16 cellular contexts compared by ENCODE assay signal in genomic region chr18:73691624-73692023, GRCh38.
"Had no signal": no experiment of that assay in that cellular context is flagged by ENCODE, and none has a peak within 500 bp of the region (broad histone marks: within the 10 kb centered on the region; RNA-seq: fewer than 3 reads in every experiment).

No MANE protein-coding gene starts in this region.

- H3K27ac Mint-ChIP-seq: activated naive CD8-positive, alpha-beta T cell treated with anti-CD3 and anti-CD28 coated beads, Interleukin-2, amount 10 ng/mL, durations not matched to agents 7 days and 5 days; activated T-helper 1 cell treated with anti-CD3 and anti-CD28 coated beads, Interleukin-12 subunit alpha, Interleukin-12 subunit beta, Interleukin-2, Interleukin-4 antibody, amounts not matched to agents 30 ng/mL and 10 ng/mL and 1 ng/mL, durations not matched to agents 14 hours and 24 hours and 36 hours; naive thymus-derived CD4-positive, alpha-beta T cell; stimulated activated memory B cell treated with anti-CD40 and anti-IgM and Interleukin-4, amounts not matched to agents 10 μg/mL and 1 μg/mL and 100 μg/mL, for 72 hours; T-cell had no signal

- H3K9me3 ChIP-seq: breast epithelium, mucosa of descending colon, tibial artery, uterus had no signal

- H3K4me1 Mint-ChIP-seq: activated naive CD8-positive, alpha-beta T cell treated with anti-CD3 and anti-CD28 coated beads, Interleukin-2, amount 10 ng/mL, durations not matched to agents 7 days and 5 days; naive thymus-derived CD4-positive, alpha-beta T cell; stimulated activated memory B cell treated with anti-CD40 and anti-IgM and Interleukin-4, amounts not matched to agents 10 μg/mL and 1 μg/mL and 100 μg/mL, for 72 hours; T-cell had no signal

- H3K27me3 Mint-ChIP-seq: activated naive CD8-positive, alpha-beta T cell treated with anti-CD3 and anti-CD28 coated beads, Interleukin-2, amount 10 ng/mL, durations not matched to agents 7 days and 5 days; naive thymus-derived CD4-positive, alpha-beta T cell; stimulated activated memory B cell treated with anti-CD40 and anti-IgM and Interleukin-4, amounts not matched to agents 10 μg/mL and 1 μg/mL and 100 μg/mL, for 72 hours; T-cell had no signal

- H3K36me3 ChIP-seq: breast epithelium, tibial artery, uterus had no signal

- H3K27me3 ChIP-seq: tibial artery, uterus had no signal

- H3K4me3 Mint-ChIP-seq: activated naive CD8-positive, alpha-beta T cell treated with anti-CD3 and anti-CD28 coated beads, Interleukin-2, amount 10 ng/mL, durations not matched to agents 7 days and 5 days; activated T-helper 1 cell treated with anti-CD3 and anti-CD28 coated beads, Interleukin-12 subunit alpha, Interleukin-12 subunit beta, Interleukin-2, Interleukin-4 antibody, amounts not matched to agents 30 ng/mL and 10 ng/mL and 1 ng/mL, durations not matched to agents 14 hours and 24 hours and 36 hours; naive thymus-derived CD4-positive, alpha-beta T cell; stimulated activated memory B cell treated with anti-CD40 and anti-IgM and Interleukin-4, amounts not matched to agents 10 μg/mL and 1 μg/mL and 100 μg/mL, for 72 hours; T-cell had no signal

- H3K27ac ChIP-seq: breast epithelium, tibial artery, uterus had no signal

- H3K9me3 Mint-ChIP-seq: activated naive CD8-positive, alpha-beta T cell treated with anti-CD3 and anti-CD28 coated beads, Interleukin-2, amount 10 ng/mL, durations not matched to agents 7 days and 5 days; activated T-helper 1 cell treated with anti-CD3 and anti-CD28 coated beads, Interleukin-12 subunit alpha, Interleukin-12 subunit beta, Interleukin-2, Interleukin-4 antibody, amounts not matched to agents 30 ng/mL and 10 ng/mL and 1 ng/mL, durations not matched to agents 14 hours and 24 hours and 36 hours; stimulated activated memory B cell treated with anti-CD40 and anti-IgM and Interleukin-4, amounts not matched to agents 10 μg/mL and 1 μg/mL and 100 μg/mL, for 72 hours had no signal

- ATAC-seq: activated CD4-positive, CD25-positive, alpha-beta regulatory T cell treated with anti-CD3 and anti-CD28 coated beads, Interleukin-2, amount 50 U/mL, for 24 hours; esophagus mucosa; mucosa of descending colon; naive thymus-derived CD4-positive, alpha-beta T cell; stimulated activated memory B cell treated with anti-CD40 and anti-IgM and Interleukin-4, amounts not matched to agents 10 μg/mL and 1 μg/mL and 100 μg/mL, for 72 hours; T-cell had no signal

- H3K4me1 ChIP-seq: breast epithelium, uterus had no signal

- H3K4me3 ChIP-seq: mucosa of descending colon, tibial artery, uterus had no signal

- DNase-seq: activated naive CD8-positive, alpha-beta T cell treated with anti-CD3 and anti-CD28 coated beads, Interleukin-2, amount 10 ng/mL, durations not matched to agents 7 days and 5 days; anterior cingulate cortex; left cardiac atrium; mammary epithelial cell; naive thymus-derived CD4-positive, alpha-beta T cell; stimulated activated CD4-positive, alpha-beta T cell treated with anti-CD3 and anti-CD28 coated beads, Interleukin-2, amount 100 ng/mL, for 48 hours; T-cell; T-helper 9 cell; tibial artery; uterus had no signal

- H3K36me3 Mint-ChIP-seq: activated naive CD8-positive, alpha-beta T cell treated with anti-CD3 and anti-CD28 coated beads, Interleukin-2, amount 10 ng/mL, durations not matched to agents 7 days and 5 days; naive thymus-derived CD4-positive, alpha-beta T cell; stimulated activated memory B cell treated with anti-CD40 and anti-IgM and Interleukin-4, amounts not matched to agents 10 μg/mL and 1 μg/mL and 100 μg/mL, for 72 hours; T-cell had no signal
